1 cellular context compared by ENCODE assay signal in genomic region chr11:118353084-118353710, GRCh38.
TF ChIP-seq lines count a peak whose summit lies in the region.

No MANE protein-coding gene starts in this region.

TF ChIP-seq in GM12878, 131 proteins besides CTCF, POLR2A, EP300 and RAD21:
- no peak for TF ChIP-seq HDGF (IDR thresholded peaks at IDR 0.05)
- peak; percentile 59; the same call in 1 of the 2 replicates for TF ChIP-seq SMC3 (IDR thresholded peaks at IDR 0.05; ENCODE audit: borderline replicate concordance, low read length)
